ENCODE assay signal across 1 cellular context in the genomic region with DNA sequence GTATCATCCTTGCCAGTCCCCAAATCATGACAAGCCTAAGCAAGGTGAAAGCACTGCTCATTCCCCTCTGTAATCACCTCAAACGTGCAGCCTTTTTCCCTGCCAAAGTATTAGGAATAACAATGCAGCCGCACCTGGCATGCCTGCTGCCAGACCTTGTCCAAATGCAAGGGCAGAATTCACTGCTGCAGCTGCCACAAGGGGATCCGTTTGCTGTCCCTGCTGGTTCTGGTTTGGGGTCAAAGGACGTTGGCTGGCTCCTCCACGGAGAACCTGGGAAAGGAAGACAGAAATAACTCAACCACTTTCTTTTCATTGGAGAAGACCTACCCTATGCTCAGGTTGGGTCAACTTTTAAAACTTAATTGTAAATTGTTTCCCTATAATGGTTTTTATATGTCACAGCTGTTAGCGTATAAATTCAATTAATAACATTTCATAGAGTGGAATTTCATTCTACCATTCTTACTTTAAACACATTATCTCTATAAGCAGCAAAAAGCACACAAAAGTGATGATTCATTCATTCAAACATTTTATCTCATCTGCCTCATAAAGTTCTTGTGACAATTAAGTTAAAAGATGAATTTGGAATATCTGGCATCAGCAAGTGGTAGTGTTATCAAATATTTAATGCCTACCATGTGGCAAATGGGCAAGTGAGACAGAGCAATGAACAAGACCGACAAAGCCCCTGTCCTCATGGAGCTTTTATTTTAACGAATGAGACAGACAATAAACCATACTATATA.
TF ChIP-seq lines count a peak whose summit lies in the region.

No MANE protein-coding gene starts in this region.

TF ChIP-seq in SK-N-SH, 30 proteins besides CTCF, POLR2A, EP300 and RAD21 (continued from another document):
- TF ChIP-seq, protein P1, sequence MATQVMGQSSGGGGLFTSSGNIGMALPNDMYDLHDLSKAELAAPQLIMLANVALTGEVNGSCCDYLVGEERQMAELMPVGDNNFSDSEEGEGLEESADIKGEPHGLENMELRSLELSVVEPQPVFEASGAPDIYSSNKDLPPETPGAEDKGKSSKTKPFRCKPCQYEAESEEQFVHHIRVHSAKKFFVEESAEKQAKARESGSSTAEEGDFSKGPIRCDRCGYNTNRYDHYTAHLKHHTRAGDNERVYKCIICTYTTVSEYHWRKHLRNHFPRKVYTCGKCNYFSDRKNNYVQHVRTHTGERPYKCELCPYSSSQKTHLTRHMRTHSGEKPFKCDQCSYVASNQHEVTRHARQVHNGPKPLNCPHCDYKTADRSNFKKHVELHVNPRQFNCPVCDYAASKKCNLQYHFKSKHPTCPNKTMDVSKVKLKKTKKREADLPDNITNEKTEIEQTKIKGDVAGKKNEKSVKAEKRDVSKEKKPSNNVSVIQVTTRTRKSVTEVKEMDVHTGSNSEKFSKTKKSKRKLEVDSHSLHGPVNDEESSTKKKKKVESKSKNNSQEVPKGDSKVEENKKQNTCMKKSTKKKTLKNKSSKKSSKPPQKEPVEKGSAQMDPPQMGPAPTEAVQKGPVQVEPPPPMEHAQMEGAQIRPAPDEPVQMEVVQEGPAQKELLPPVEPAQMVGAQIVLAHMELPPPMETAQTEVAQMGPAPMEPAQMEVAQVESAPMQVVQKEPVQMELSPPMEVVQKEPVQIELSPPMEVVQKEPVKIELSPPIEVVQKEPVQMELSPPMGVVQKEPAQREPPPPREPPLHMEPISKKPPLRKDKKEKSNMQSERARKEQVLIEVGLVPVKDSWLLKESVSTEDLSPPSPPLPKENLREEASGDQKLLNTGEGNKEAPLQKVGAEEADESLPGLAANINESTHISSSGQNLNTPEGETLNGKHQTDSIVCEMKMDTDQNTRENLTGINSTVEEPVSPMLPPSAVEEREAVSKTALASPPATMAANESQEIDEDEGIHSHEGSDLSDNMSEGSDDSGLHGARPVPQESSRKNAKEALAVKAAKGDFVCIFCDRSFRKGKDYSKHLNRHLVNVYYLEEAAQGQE (IDR thresholded peaks at IDR 0.05; ENCODE audit: low read depth, low read length): no peak
